ENCODE assay signal across 29 cellular contexts in genomic region chr2:211241891-211242290, GRCh38.
"Had no signal": no experiment of that assay in that cellular context is flagged by ENCODE, and none has a peak within 500 bp of the region (broad histone marks: within the 10 kb centered on the region; RNA-seq: fewer than 3 reads in every experiment).

No MANE protein-coding gene starts in this region.

- DNase-seq: activated effector memory CD4-positive, alpha-beta T cell treated with anti-CD3 and anti-CD28 coated beads, Interleukin-2, amount 50 U/mL, for 16 hours; activated effector memory CD4-positive, alpha-beta T cell treated with Interleukin-2 at 50 U/mL for 16 hours; activated gamma-delta T cell; activated gamma-delta T cell treated with Interleukin-2 at 50 U/mL for 16 hours; activated naive CD4-positive, alpha-beta T cell; activated naive CD4-positive, alpha-beta T cell treated with anti-CD3 and anti-CD28 coated beads for 36 hours; activated naive CD4-positive, alpha-beta T cell treated with anti-CD3 and anti-CD28 coated beads, Interleukin-2, amount 10 ng/mL, durations not matched to agents 7 days and 5 days; activated naive CD4-positive, alpha-beta T cell treated with anti-CD3 and anti-CD28 coated beads, Interleukin-2, amount 50 U/mL, for 16 hours; activated naive CD4-positive, alpha-beta T cell treated with Interleukin-2 at 50 U/mL for 16 hours; activated naive CD8-positive, alpha-beta T cell treated with anti-CD3 and anti-CD28 coated beads for 36 hours; activated naive CD8-positive, alpha-beta T cell treated with anti-CD3 and anti-CD28 coated beads, Interleukin-2, amount 10 ng/mL, durations not matched to agents 7 days and 5 days; activated naive CD8-positive, alpha-beta T cell treated with anti-CD3 and anti-CD28 coated beads, Interleukin-2, amount 50 U/mL, for 24 hours; activated T-cell treated with anti-CD3 and anti-CD28 coated beads, Interleukin-2, amount 50 U/mL, for 1 hour; activated T-cell treated with anti-CD3 and anti-CD28 coated beads, Interleukin-2, amount 50 U/mL, for 24 hours; activated T-cell treated with anti-CD3 and anti-CD28 coated beads, Interleukin-2, amount 50 U/mL, for 4 hours; activated T-cell treated with anti-CD3 and anti-CD28 coated beads, Interleukin-2, amount 50 U/mL, for 48 hours; activated T-cell treated with anti-CD3 and anti-CD28 coated beads, Interleukin-2, amount 50 U/mL, for 72 hours; adrenal gland; amniotic stem cell; amygdala; anterior cingulate cortex; aorta; body of pancreas; brain microvascular endothelial cell; caudate nucleus; cerebellar nuclear complex had no signal

- H3K4me1 ChIP-seq: adrenal gland, ascending aorta, body of pancreas, breast epithelium had no signal

- H3K4me3 ChIP-seq: adrenal gland, ascending aorta, body of pancreas, breast epithelium, cardiac muscle cell had no signal

- H3K27ac ChIP-seq: adrenal gland, ascending aorta, body of pancreas, brain microvascular endothelial cell, breast epithelium, cardiac muscle cell had no signal

- H3K36me3 ChIP-seq: adrenal gland, ascending aorta, brain microvascular endothelial cell, breast epithelium, cardiac muscle cell had no signal

- H3K27me3 ChIP-seq: adrenal gland, ascending aorta, body of pancreas, brain microvascular endothelial cell, breast epithelium, cardiac muscle cell had no signal

- H3K9me3 ChIP-seq: adrenal gland, ascending aorta, body of pancreas, breast epithelium had no signal
